In genomic region chr9:106994463-106994862, GRCh38 we compare ENCODE assay signal across 22 cellular contexts.
DNase-seq lines count a peak whose midpoint lies in the region; ATAC-seq, FAIRE-seq and TF ChIP-seq lines count a peak whose summit lies in the region.
"Had no signal": no experiment of that assay in that cellular context is flagged by ENCODE, and none has a peak within 500 bp of the region (broad histone marks: within the 10 kb centered on the region; RNA-seq: fewer than 3 reads in every experiment).

No MANE protein-coding gene starts in this region.

- H3K4me3 Mint-ChIP-seq in mesothelial cell of epicardium, result no peak overlapping the region
- H3K4me3 Mint-ChIP-seq: CD4-positive, alpha-beta T cell; IgD-negative memory B cell had no signal

- H3K27me3 Mint-ChIP-seq in mesothelial cell of epicardium (ENCODE audit: low read depth), result no peaks in the 10 kb centered on the region

- peaks cover 67% of the 10 kb centered on the region for H3K36me3 Mint-ChIP-seq in mesothelial cell of epicardium
- H3K36me3 Mint-ChIP-seq: IgD-negative memory B cell had no signal

- H3K9me3 ChIP-seq in OCI-LY3 (ENCODE audit: insufficient read depth, low read length), result no peaks in the 10 kb centered on the region
- H3K9me3 ChIP-seq: A549, Caco-2, HAP-1 had no signal

- peak; percentile 55 for FAIRE-seq in D721Med (lab: Jason Lieb, UNC)
- FAIRE-seq: A549, H1, HepG2 had no signal

- peaks cover 9% of the 10 kb centered on the region for H3K4me1 ChIP-seq in OCI-LY3 (ENCODE audit: low read length)
- H3K4me1 ChIP-seq: A549, Caco-2, HAP-1 had no signal

- H3K36me3 ChIP-seq in OCI-LY3 (replicated peaks; ENCODE audit: low read depth, low read length), result no peaks in the 10 kb centered on the region

- peak overlapping the region; percentile 51 for H3K27ac Mint-ChIP-seq in mesothelial cell of epicardium
- H3K27ac Mint-ChIP-seq: CD4-positive, alpha-beta T cell; IgD-negative memory B cell had no signal

- peaks cover 47% of the 10 kb centered on the region for H3K27me3 ChIP-seq in OCI-LY3 (ENCODE audit: low read depth, low read length)

- no peak overlapping the region for H3K4me3 ChIP-seq in OCI-LY3 (ENCODE audit: low read length)
- H3K4me3 ChIP-seq: A549, HAP-1 had no signal

- ATAC-seq in GM19351 (IDR thresholded peaks at IDR 0.05; ENCODE audit: unreplicated experiment), result peak; percentile 64
- ATAC-seq in HG02938 (IDR thresholded peaks at IDR 0.05; ENCODE audit: unreplicated experiment), result no peak
- no peak for ATAC-seq in GM21390 (IDR thresholded peaks at IDR 0.05; ENCODE audit: unreplicated experiment)
- no peak for ATAC-seq in HG02981 (IDR thresholded peaks at IDR 0.05; ENCODE audit: unreplicated experiment)
- no peak for ATAC-seq in left colon
- ATAC-seq: A549, HepG2 had no signal

- H4K20me1 ChIP-seq in OCI-LY3 (ENCODE audit: insufficient read depth, low read length), result no peaks in the 10 kb centered on the region

- no peak overlapping the region for H2AFZ ChIP-seq in OCI-LY3 (ENCODE audit: low read depth, low read length)

- H3K79me2 ChIP-seq in OCI-LY3 (ENCODE audit: low read length), result no peaks in the 10 kb centered on the region

- intact Hi-C loops in left colon (cut with DNase I, micrococcal nuclease), result no loop called here

- TF ChIP-seq CTCF in D721Med (IDR thresholded peaks at IDR 0.05; ENCODE audit: insufficient read depth, missing control alignments) (no peak), OCI-LY3 (IDR thresholded peaks at IDR 0.05; ENCODE audit: low read depth, low read length) (no peak), mesothelial cell of epicardium (IDR thresholded peaks at IDR 0.05; ENCODE audit: unreplicated experiment) (no peak)

- no peak overlapping the region for H3K9ac ChIP-seq in OCI-LY3 (ENCODE audit: low read length)

- H3K27ac ChIP-seq in OCI-LY3 (ENCODE audit: low read length), result no peak overlapping the region
- H3K27ac ChIP-seq: 22Rv1, A549, C4-2B had no signal

- DNase-seq in D721Med (ENCODE audit: insufficient read length, low spot score), result no peak
- no peak for DNase-seq in mesothelial cell of epicardium (ENCODE audit: low spot score in 2 of 2, unreplicated experiment in 2 of 2)
- DNase-seq in left colon, result no peak
- DNase-seq: AML-193; Caco-2; CD4-positive, alpha-beta T cell; DMS153; DMS79; GDM1; KBM-7 had no signal

- peak overlapping the region; percentile 29 for H3K4me2 ChIP-seq in OCI-LY3 (ENCODE audit: low read length)
- H3K4me2 ChIP-seq: A549 had no signal

- H3K4me1 Mint-ChIP-seq in mesothelial cell of epicardium, result peaks cover 12% of the 10 kb centered on the region
- H3K4me1 Mint-ChIP-seq: IgD-negative memory B cell had no signal

- peaks cover 11% of the 10 kb centered on the region for H3K9me3 Mint-ChIP-seq in mesothelial cell of epicardium
